ENCODE assay signal across 2 cellular contexts in the genomic region with DNA sequence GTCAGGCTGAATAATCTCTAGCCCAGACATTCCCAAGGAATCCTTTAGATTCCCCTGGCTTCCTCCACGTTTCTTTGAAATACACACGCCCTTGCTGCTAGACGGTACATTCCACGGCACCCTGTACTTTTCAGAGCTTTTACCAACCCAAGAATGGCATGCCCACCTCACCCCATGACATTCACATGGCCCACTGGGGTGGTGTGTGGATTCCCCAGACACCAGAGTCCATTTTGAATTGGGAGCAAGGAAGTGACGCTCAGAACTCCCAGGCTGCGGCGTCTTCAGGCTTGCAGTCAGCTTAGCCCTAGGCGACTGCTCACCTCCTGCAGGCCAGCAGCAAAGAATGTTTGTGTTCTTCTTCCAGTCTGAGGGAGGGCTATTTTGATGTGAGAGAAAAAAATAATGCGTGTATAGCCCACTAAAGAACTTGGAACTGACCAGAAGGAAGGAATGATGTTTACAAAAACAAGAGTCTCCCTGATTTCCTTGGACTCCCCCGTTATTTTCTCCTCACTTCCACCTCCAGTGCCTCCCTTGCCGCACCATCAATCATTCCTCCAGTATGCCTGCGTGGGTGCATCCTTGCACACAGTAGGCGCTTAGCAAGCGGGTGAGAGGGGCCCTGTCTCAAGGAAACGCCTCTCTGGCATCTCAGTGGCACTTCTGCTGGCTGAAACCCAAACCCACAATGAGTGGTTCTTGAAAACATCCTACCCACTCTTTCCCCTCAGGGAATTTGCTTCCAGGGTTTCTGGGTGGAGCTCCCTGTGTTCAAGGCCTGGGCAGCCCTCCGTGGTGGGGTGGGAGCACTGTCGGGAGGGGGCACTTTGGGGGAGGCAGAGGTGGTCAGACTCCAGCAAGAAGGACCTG.
A peak's percentile ranks its signal among the peaks of the same experiment; 100 is the strongest.
TF ChIP-seq lines count a peak whose summit lies in the region.

No MANE protein-coding gene starts in this region.

TF ChIP-seq in SK-N-SH, 30 proteins besides CTCF, POLR2A, EP300 and RAD21:
- TF ChIP-seq SMC3 (IDR thresholded peaks at IDR 0.05; ENCODE audit: low read depth, low read length) (no peak), NFIC (IDR thresholded peaks at IDR 0.05; ENCODE audit: borderline replicate concordance) (peak; percentile 73), JUND (IDR thresholded peaks at IDR 0.05) (no peak)

TF ChIP-seq in SK-N-SH treated with all-trans-retinoic acid at 6 μM for 48 hours, 23 proteins besides CTCF, POLR2A, EP300 and RAD21:
- no peak for TF ChIP-seq CSDC2 (CRISPR knock-in tag; IDR thresholded peaks at IDR 0.05)
- TF ChIP-seq, protein P1, sequence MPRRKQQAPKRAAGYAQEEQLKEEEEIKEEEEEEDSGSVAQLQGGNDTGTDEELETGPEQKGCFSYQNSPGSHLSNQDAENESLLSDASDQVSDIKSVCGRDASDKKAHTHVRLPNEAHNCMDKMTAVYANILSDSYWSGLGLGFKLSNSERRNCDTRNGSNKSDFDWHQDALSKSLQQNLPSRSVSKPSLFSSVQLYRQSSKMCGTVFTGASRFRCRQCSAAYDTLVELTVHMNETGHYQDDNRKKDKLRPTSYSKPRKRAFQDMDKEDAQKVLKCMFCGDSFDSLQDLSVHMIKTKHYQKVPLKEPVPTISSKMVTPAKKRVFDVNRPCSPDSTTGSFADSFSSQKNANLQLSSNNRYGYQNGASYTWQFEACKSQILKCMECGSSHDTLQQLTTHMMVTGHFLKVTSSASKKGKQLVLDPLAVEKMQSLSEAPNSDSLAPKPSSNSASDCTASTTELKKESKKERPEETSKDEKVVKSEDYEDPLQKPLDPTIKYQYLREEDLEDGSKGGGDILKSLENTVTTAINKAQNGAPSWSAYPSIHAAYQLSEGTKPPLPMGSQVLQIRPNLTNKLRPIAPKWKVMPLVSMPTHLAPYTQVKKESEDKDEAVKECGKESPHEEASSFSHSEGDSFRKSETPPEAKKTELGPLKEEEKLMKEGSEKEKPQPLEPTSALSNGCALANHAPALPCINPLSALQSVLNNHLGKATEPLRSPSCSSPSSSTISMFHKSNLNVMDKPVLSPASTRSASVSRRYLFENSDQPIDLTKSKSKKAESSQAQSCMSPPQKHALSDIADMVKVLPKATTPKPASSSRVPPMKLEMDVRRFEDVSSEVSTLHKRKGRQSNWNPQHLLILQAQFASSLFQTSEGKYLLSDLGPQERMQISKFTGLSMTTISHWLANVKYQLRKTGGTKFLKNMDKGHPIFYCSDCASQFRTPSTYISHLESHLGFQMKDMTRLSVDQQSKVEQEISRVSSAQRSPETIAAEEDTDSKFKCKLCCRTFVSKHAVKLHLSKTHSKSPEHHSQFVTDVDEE (CRISPR knock-in tag; IDR thresholded peaks at IDR 0.05), result no peak
- TF ChIP-seq ZNF70 (CRISPR knock-in tag; IDR thresholded peaks at IDR 0.05), result no peak
- no peak for TF ChIP-seq ESRRG (CRISPR knock-in tag; IDR thresholded peaks at IDR 0.05)
- TF ChIP-seq PATZ1 (CRISPR knock-in tag; IDR thresholded peaks at IDR 0.05; ENCODE audit: borderline replicate concordance), result no peak
- TF ChIP-seq TCF4 (CRISPR knock-in tag; IDR thresholded peaks at IDR 0.05; ENCODE audit: borderline replicate concordance), result no peak
TF ChIP-seq in SK-N-SH treated with all-trans-retinoic acid at 6 μM for 48 hours: peak in this region for 0.
